11 cellular contexts compared by ENCODE assay signal in the genomic region with DNA sequence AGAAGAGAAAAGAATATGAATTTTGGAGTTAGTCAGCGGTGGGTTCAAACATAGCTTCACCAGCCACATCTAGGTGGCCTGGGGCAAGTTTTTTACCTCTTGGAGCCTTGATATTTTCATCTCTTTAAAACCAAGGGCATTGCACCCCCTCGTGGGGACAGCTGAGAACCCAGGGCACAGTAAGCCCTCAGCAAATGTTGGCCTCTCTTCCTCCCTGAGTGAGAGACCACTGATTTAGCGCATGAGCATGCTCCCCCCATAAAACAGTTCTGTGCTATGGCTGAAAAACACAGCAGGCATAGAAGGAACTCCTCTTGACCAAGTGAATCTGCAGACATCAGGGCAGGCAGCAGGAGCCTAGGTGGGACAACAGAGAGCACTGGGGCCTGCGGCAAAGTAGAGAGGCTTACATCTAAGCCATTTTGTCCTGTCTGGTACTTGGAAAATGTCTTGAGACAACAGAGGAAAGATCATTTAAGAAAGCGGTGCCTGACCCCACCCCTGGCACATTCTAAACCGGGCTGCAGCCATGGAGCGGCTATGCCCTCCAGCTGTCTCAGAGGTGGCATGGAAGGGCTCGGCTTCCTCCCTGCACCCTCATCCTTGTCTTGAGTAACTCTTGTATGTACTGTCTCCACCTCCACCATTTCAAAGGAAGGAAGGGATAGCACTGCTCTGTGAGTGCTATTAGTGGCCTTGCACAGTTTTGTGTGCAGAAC.
DNase-seq lines count a peak whose midpoint lies in the region; ATAC-seq and TF ChIP-seq lines count a peak whose summit lies in the region.
"Had no signal": no experiment of that assay in that cellular context is flagged by ENCODE, and none has a peak within 500 bp of the region (broad histone marks: within the 10 kb centered on the region; RNA-seq: fewer than 3 reads in every experiment).

No MANE protein-coding gene starts in this region.

- H3K4me1 ChIP-seq in liver (ENCODE audit: control insufficient read depth in 4 of 4, insufficient read depth in 4 of 4, low read length in 3 of 4) (peaks cover 0 to 2% (median 0%) of the 10 kb centered on the region in 4 donors), left lung (peaks cover 0 to 31% of the 10 kb centered on the region in 2 donors)

- no peak overlapping the region for H3K4me3 ChIP-seq in liver (ENCODE audit: low read depth in 1 of 3, low read length in 3 of 3)
- no peak overlapping the region for H3K4me3 ChIP-seq in left lung
- H3K4me3 ChIP-seq: mucosa of descending colon had no signal

- intact Hi-C loops in left lung (cut with DNase I), result no loop called here

- no peak overlapping the region for H3K9ac ChIP-seq in liver (ENCODE audit: low read depth in 1 of 2, low read length in 2 of 2)

- DNase-seq in EH (ENCODE audit: low read depth) (peak; percentile 40), HPDE6-E6E7 (ENCODE audit: extremely low spot score) (peak; percentile 25), astrocyte of the hippocampus (ENCODE audit: low read depth, low spot score) (peak; percentile 47), foreskin melanocyte (no peak), NCI-H446 (lab: John Stamatoyannopoulos, UW) (no peak), NCI-H1694 treated with DMSO at 0.1 percent for 48 hours (lab: John Stamatoyannopoulos, UW) (no peak), left lung (no peak)
- DNase-seq: effector CD8-positive, alpha-beta T cell; mucosa of descending colon; NCI-H2227 treated with DMSO at 0.1 percent for 48 hours had no signal

- H3K36me3 ChIP-seq in liver (ENCODE audit: control insufficient read depth in 4 of 4, insufficient read depth in 3 of 4, low read depth in 1 of 4, low read length in 3 of 4) (no peaks in the 10 kb centered on the region), left lung (no peaks in the 10 kb centered on the region)

- ATAC-seq in left lung, result no peak
- ATAC-seq: mucosa of descending colon had no signal

- H3K9me3 ChIP-seq in liver (ENCODE audit: control insufficient read depth in 4 of 4, low read length in 3 of 4) (peaks cover 0 to 5% (median 0%) of the 10 kb centered on the region in 4 donors), left lung (peaks cover 0 to 13% of the 10 kb centered on the region in 2 donors)

- H3K27me3 ChIP-seq in liver (ENCODE audit: control insufficient read depth in 4 of 4, insufficient read depth in 4 of 4, low read length in 3 of 4) (peaks cover 0 to 3% (median 0%) of the 10 kb centered on the region in 4 donors), left lung (no peaks in the 10 kb centered on the region)

- peak; percentile 30 for TF ChIP-seq CTCF in liver (IDR thresholded peaks at IDR 0.05; ENCODE audit: low read depth, low read length, missing input control)
- TF ChIP-seq CTCF in left lung (IDR thresholded peaks at IDR 0.05), result no peak

- 84% methylated on average over 8 of the region's 8 CpGs for WGBS in liver

- peak; percentile 59 to 72 for TF ChIP-seq RAD21 in liver (IDR thresholded peaks at IDR 0.05)

- H3K27ac ChIP-seq in liver (ENCODE audit: low read depth in 1 of 2, low read length in 2 of 2), result no peak overlapping the region
- no peak overlapping the region for H3K27ac ChIP-seq in left lung

TF ChIP-seq in liver, 16 proteins besides CTCF, POLR2A, EP300 and RAD21:
- TF ChIP-seq JUND (IDR thresholded peaks at IDR 0.05) (no peak), GABPA (IDR thresholded peaks at IDR 0.05 in 1 of 2, conservative IDR thresholded peaks at IDR 0.05 in 1 of 2) (no peak), NR2F2 (IDR thresholded peaks at IDR 0.05) (no peak), HNF4A (conservative IDR thresholded peaks at IDR 0.05) (no peak), TAF1 (conservative IDR thresholded peaks at IDR 0.05) (no peak), FOXA1 (IDR thresholded peaks at IDR 0.05) (no peak), RXRA (IDR thresholded peaks at IDR 0.05) (no peak), EGR1 (IDR thresholded peaks at IDR 0.05; ENCODE audit: low read depth in 2 of 2) (no peak), HNF4G (IDR thresholded peaks at IDR 0.05) (no peak)
- TF ChIP-seq, protein P1, sequence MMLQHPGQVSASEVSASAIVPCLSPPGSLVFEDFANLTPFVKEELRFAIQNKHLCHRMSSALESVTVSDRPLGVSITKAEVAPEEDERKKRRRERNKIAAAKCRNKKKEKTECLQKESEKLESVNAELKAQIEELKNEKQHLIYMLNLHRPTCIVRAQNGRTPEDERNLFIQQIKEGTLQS (IDR thresholded peaks at IDR 0.05), result no peak
- TF ChIP-seq, protein P2, sequence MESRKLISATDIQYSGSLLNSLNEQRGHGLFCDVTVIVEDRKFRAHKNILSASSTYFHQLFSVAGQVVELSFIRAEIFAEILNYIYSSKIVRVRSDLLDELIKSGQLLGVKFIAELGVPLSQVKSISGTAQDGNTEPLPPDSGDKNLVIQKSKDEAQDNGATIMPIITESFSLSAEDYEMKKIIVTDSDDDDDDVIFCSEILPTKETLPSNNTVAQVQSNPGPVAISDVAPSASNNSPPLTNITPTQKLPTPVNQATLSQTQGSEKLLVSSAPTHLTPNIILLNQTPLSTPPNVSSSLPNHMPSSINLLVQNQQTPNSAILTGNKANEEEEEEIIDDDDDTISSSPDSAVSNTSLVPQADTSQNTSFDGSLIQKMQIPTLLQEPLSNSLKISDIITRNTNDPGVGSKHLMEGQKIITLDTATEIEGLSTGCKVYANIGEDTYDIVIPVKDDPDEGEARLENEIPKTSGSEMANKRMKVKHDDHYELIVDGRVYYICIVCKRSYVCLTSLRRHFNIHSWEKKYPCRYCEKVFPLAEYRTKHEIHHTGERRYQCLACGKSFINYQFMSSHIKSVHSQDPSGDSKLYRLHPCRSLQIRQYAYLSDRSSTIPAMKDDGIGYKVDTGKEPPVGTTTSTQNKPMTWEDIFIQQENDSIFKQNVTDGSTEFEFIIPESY (IDR thresholded peaks at IDR 0.05), result no peak
- TF ChIP-seq, protein P3, sequence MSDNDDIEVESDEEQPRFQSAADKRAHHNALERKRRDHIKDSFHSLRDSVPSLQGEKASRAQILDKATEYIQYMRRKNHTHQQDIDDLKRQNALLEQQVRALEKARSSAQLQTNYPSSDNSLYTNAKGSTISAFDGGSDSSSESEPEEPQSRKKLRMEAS (IDR thresholded peaks at IDR 0.05), result no peak
- TF ChIP-seq, protein P4, sequence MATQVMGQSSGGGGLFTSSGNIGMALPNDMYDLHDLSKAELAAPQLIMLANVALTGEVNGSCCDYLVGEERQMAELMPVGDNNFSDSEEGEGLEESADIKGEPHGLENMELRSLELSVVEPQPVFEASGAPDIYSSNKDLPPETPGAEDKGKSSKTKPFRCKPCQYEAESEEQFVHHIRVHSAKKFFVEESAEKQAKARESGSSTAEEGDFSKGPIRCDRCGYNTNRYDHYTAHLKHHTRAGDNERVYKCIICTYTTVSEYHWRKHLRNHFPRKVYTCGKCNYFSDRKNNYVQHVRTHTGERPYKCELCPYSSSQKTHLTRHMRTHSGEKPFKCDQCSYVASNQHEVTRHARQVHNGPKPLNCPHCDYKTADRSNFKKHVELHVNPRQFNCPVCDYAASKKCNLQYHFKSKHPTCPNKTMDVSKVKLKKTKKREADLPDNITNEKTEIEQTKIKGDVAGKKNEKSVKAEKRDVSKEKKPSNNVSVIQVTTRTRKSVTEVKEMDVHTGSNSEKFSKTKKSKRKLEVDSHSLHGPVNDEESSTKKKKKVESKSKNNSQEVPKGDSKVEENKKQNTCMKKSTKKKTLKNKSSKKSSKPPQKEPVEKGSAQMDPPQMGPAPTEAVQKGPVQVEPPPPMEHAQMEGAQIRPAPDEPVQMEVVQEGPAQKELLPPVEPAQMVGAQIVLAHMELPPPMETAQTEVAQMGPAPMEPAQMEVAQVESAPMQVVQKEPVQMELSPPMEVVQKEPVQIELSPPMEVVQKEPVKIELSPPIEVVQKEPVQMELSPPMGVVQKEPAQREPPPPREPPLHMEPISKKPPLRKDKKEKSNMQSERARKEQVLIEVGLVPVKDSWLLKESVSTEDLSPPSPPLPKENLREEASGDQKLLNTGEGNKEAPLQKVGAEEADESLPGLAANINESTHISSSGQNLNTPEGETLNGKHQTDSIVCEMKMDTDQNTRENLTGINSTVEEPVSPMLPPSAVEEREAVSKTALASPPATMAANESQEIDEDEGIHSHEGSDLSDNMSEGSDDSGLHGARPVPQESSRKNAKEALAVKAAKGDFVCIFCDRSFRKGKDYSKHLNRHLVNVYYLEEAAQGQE (IDR thresholded peaks at IDR 0.05), result no peak

Comparison
In these comparisons a context has a peak if more than half of its experiments do, and no peak if none do; other contexts are left out.
1. DNase-seq: peak in EH (single experiment), HPDE6-E6E7 (single experiment) and astrocyte of the hippocampus (single experiment); none in foreskin melanocyte (single experiment), NCI-H446 (0 of 2), NCI-H1694 treated with DMSO at 0.1 percent for 48 hours (single experiment) and left lung (0 of 2).